21 cellular contexts compared by ENCODE assay signal in genomic region chr20:60857708-60858107, GRCh38.
DNase-seq lines count a peak whose midpoint lies in the region; ATAC-seq, FAIRE-seq and TF ChIP-seq lines count a peak whose summit lies in the region.
"Had no signal": no experiment of that assay in that cellular context is flagged by ENCODE, and none has a peak within 500 bp of the region (broad histone marks: within the 10 kb centered on the region; RNA-seq: fewer than 3 reads in every experiment).

No MANE protein-coding gene starts in this region.

- H3K36me3 ChIP-seq in BLaER1 treated with 17β-estradiol and CSF1 and Interleukin-3, amounts not matched to agents 10 nM and 100 nM = no peaks in the 10 kb centered on the region
- no peaks in the 10 kb centered on the region for H3K36me3 ChIP-seq in gastroesophageal sphincter
- H3K36me3 ChIP-seq: tibial artery had no signal

- FAIRE-seq in HTR-8/SVneo (lab: Jason Lieb, UNC) = peak; percentile 26

- ATAC-seq in gastroesophageal sphincter (no peak), GM18511 (IDR thresholded peaks at IDR 0.05; ENCODE audit: unreplicated experiment) (no peak)
- ATAC-seq: left colon; stimulated activated effector memory CD8-positive, alpha-beta T cell treated with anti-CD3 and anti-CD28 coated beads, Interleukin-12 subunit alpha, Interleukin-12 subunit beta, amount 100 ng/mL, for 72 hours had no signal

- DNase-seq in HTR-8/SVneo (ENCODE audit: insufficient read length, low spot score) (no peak), choroid plexus epithelial cell (ENCODE audit: low read depth) (peak; percentile 1), non-pigmented ciliary epithelial cell (ENCODE audit: low read depth) (peak; percentile 27), NCI-H2171 treated with DMSO at 0.1 percent for 48 hours (lab: John Stamatoyannopoulos, UW) (no peak), NAMALWA (ENCODE audit: low spot score) (no peak)
- DNase-seq: activated CD8-positive, alpha-beta memory T cell treated with anti-CD3 and anti-CD28 coated beads, Interleukin-2, amount 50 U/mL, for 48 hours; activated naive CD4-positive, alpha-beta T cell; CD4-positive, CD25-positive, alpha-beta regulatory T cell; DMS53; erythroblast; Karpas-422; left colon; NCI-H345; NK-92 treated with Interleukin-12 subunit alpha and Interleukin-12 subunit beta, amount 100 ng/mL, for 24 hours; SIG-M5; T-helper 2 cell; tibial artery had no signal

- peak overlapping the region in 3 of 11 experiments; percentile 20 to 43 (median 20); a peak in 6 of 22 replicates for H3K27ac ChIP-seq in BLaER1 treated with 17β-estradiol and CSF1 and Interleukin-3, amounts not matched to agents 10 nM and 100 nM
- H3K27ac ChIP-seq in gastroesophageal sphincter = no peak overlapping the region
- H3K27ac ChIP-seq: tibial artery had no signal

- no peak overlapping the region for H3K9ac ChIP-seq in BLaER1 treated with 17β-estradiol and CSF1 and Interleukin-3, amounts not matched to agents 10 nM and 100 nM

- H4K20me1 ChIP-seq in BLaER1 treated with 17β-estradiol and CSF1 and Interleukin-3, amounts not matched to agents 10 nM and 100 nM = no peaks in the 10 kb centered on the region

- no peak for TF ChIP-seq EP300 in gastroesophageal sphincter (IDR thresholded peaks at IDR 0.05)

- TF ChIP-seq POLR2A in gastroesophageal sphincter (IDR thresholded peaks at IDR 0.05) = no peak

- WGBS in gastroesophageal sphincter (ENCODE audit: low coverage in 1 of 2), 2 donors = 41 to 55% methylated on average over 6 of the region's 6 CpGs

- H3K27me3 ChIP-seq in BLaER1 treated with 17β-estradiol and CSF1 and Interleukin-3, amounts not matched to agents 10 nM and 100 nM = no peaks in the 10 kb centered on the region
- peaks cover 7% of the 10 kb centered on the region for H3K27me3 ChIP-seq in gastroesophageal sphincter
- H3K27me3 ChIP-seq: tibial artery had no signal

- no peak overlapping the region for H3K4me3 ChIP-seq in BLaER1 treated with 17β-estradiol and CSF1 and Interleukin-3, amounts not matched to agents 10 nM and 100 nM
- H3K4me3 ChIP-seq in choroid plexus epithelial cell (ENCODE audit: low read depth, low read length) = no peak overlapping the region
- no peak overlapping the region for H3K4me3 ChIP-seq in gastroesophageal sphincter
- H3K4me3 ChIP-seq: tibial artery had no signal

- 0 out of 22 replicates have a peak, but pooled peaks cover 0 to 4% (median 0%) of the 10 kb centered on the region in 11 experiments for H3K9me3 ChIP-seq in BLaER1 treated with 17β-estradiol and CSF1 and Interleukin-3, amounts not matched to agents 10 nM and 100 nM (replicated peaks in 1 of 11)
- H3K9me3 ChIP-seq in gastroesophageal sphincter = peaks cover 0 to 13% (median 0%) of the 10 kb centered on the region in 3 donors

- TF ChIP-seq CTCF in choroid plexus epithelial cell (conservative IDR thresholded peaks at IDR 0.05; ENCODE audit: low read depth, low read length) = no peak
- no peak for TF ChIP-seq CTCF in gastroesophageal sphincter (IDR thresholded peaks at IDR 0.05)

- peak overlapping the region; percentile 1 to 76 (median 47); a peak in 21 of 22 replicates for H3K4me2 ChIP-seq in BLaER1 treated with 17β-estradiol and CSF1 and Interleukin-3, amounts not matched to agents 10 nM and 100 nM

- peaks cover 8 to 18% (median 12%) of the 10 kb centered on the region in 10 experiments for H3K4me1 ChIP-seq in BLaER1 treated with 17β-estradiol and CSF1 and Interleukin-3, amounts not matched to agents 10 nM and 100 nM
- no peaks in the 10 kb centered on the region for H3K4me1 ChIP-seq in gastroesophageal sphincter
- H3K4me1 ChIP-seq: tibial artery had no signal

Comparison
In these comparisons a context has a peak if more than half of its experiments do, and no peak if none do; other contexts are left out.
1. DNase-seq: peak in choroid plexus epithelial cell (single experiment) and non-pigmented ciliary epithelial cell (single experiment); none in HTR-8/SVneo (single experiment), NCI-H2171 treated with DMSO at 0.1 percent for 48 hours (single experiment) and NAMALWA (single experiment).